Comparison of ENCODE assay signal across 21 cellular contexts in genomic region chr10:127456122-127456521, GRCh38.
"Had no signal": no experiment of that assay in that cellular context is flagged by ENCODE, and none has a peak within 500 bp of the region (broad histone marks: within the 10 kb centered on the region; RNA-seq: fewer than 3 reads in every experiment).

No MANE protein-coding gene starts in this region.

- H3K27ac ChIP-seq: PC-9, Peyer's patch, SJCRH30 had no signal

- H3K4me3 ChIP-seq: MG63, PC-9, Peyer's patch, SJCRH30 had no signal

- DNase-seq: Karpas-422, KG1, MG63, NCI-H1092, NCI-H1105 treated with DMSO at 0.1 percent for 48 hours, NCI-H1417 treated with DMSO at 0.1 percent for 48 hours, NCI-H146, NCI-H1694 treated with DMSO at 0.1 percent for 48 hours, NCI-H1930, NCI-H2081, NCI-H2171, NCI-H226, NCI-H446, NCI-H510A, NCI-H524 treated with DMSO at 0.1 percent for 48 hours, NCI-H69, NCI-H774, PC-9, Peyer's patch, SHP77 treated with DMSO at 0.1 percent for 48 hours, SJCRH30 had no signal
